In genomic region chr20:47316776-47317126, GRCh38 we compare ENCODE assay signal across 9 cellular contexts. TPM values are rescaled to one million over a fixed set of nuclear protein-coding genes. Genes with fewer than 3 reads are reported as not detected.
DNase-seq lines count a peak whose midpoint lies in the region; ATAC-seq and TF ChIP-seq lines count a peak whose summit lies in the region.
"Had no signal": no experiment of that assay in that cellular context is flagged by ENCODE, and none has a peak within 500 bp of the region (broad histone marks: within the 10 kb centered on the region; RNA-seq: fewer than 3 reads in every experiment).

No MANE protein-coding gene starts in this region.

- no peak for ATAC-seq in activated CD8-positive, alpha-beta T cell treated with anti-CD3 and anti-CD28 coated beads for 36 hours
- no peak for ATAC-seq in mucosa of descending colon

- H3K9me2 ChIP-seq in GM23248 (ENCODE audit: insufficient read depth) (no peaks in the 10 kb centered on the region), hepatocyte (replicated peaks; ENCODE audit: insufficient read depth) (no peaks in the 10 kb centered on the region), Karpas-422 (replicated peaks; ENCODE audit: insufficient read depth, low read length) (no peaks in the 10 kb centered on the region)

- TF ChIP-seq POLR2A in sigmoid colon (IDR thresholded peaks at IDR 0.05), result no peak

- no peaks in the 10 kb centered on the region for H3K27me3 Mint-ChIP-seq in activated CD8-positive, alpha-beta T cell treated with anti-CD3 and anti-CD28 coated beads for 36 hours

- no peaks in the 10 kb centered on the region for H3K9me3 Mint-ChIP-seq in activated CD8-positive, alpha-beta T cell treated with anti-CD3 and anti-CD28 coated beads for 36 hours

- H3K79me2 ChIP-seq in GM23248 (ENCODE audit: insufficient read depth), result peaks cover 63% of the 10 kb centered on the region
- peaks cover 79% of the 10 kb centered on the region for H3K79me2 ChIP-seq in hepatocyte
- peaks cover 94% of the 10 kb centered on the region for H3K79me2 ChIP-seq in Karpas-422 (ENCODE audit: low read length)

- CTCF ChIA-PET in activated CD8-positive, alpha-beta T cell treated with anti-CD3 and anti-CD28 coated beads for 36 hours (lab: Charles Lee), result interaction anchor here (1.1 to 4.3 kb wide), 3 partner anchors 30 to 67 kb away, joined by 3 to 19 read pairs (median 10); no protein-coding TSS in a partner anchor

- TF ChIP-seq EP300 in sigmoid colon (IDR thresholded peaks at IDR 0.05), result no peak

- POLR2A ChIA-PET in activated CD8-positive, alpha-beta T cell treated with anti-CD3 and anti-CD28 coated beads for 36 hours (lab: Charles Lee), result interaction anchor here (1.0 to 1.6 kb wide), 4 partner anchors 11 to 67 kb away, joined by 3 to 5 read pairs (median 4); no protein-coding TSS in a partner anchor

- in situ Hi-C loops in GM23248 (cut with MboI), result no loop called here

- H2AFZ ChIP-seq in GM23248 (no peak overlapping the region), hepatocyte (no peak overlapping the region), Karpas-422 (ENCODE audit: low read length) (no peak overlapping the region)

- TF ChIP-seq CTCF in activated CD8-positive, alpha-beta T cell treated with anti-CD3 and anti-CD28 coated beads for 36 hours (IDR thresholded peaks at IDR 0.05), result no peak
- TF ChIP-seq CTCF in hepatocyte (IDR thresholded peaks at IDR 0.05; ENCODE audit: poor library complexity) (no peak), sigmoid colon (IDR thresholded peaks at IDR 0.05) (no peak), mucosa of descending colon (IDR thresholded peaks at IDR 0.05) (no peak)

- peak overlapping the region; percentile 94 for H3K27ac Mint-ChIP-seq in activated CD8-positive, alpha-beta T cell treated with anti-CD3 and anti-CD28 coated beads for 36 hours

- peak overlapping the region; percentile 57 for H3K4me3 Mint-ChIP-seq in activated CD8-positive, alpha-beta T cell treated with anti-CD3 and anti-CD28 coated beads for 36 hours

- H3K9ac ChIP-seq in GM23248, result peak overlapping the region; percentile 90
- no peak overlapping the region for H3K9ac ChIP-seq in Karpas-422 (ENCODE audit: low read length)

- H3K27me3 ChIP-seq in GM23248 (replicated peaks; ENCODE audit: insufficient read depth) (no peaks in the 10 kb centered on the region), hepatocyte (no peaks in the 10 kb centered on the region), sigmoid colon (no peaks in the 10 kb centered on the region), Karpas-422 (ENCODE audit: low read length) (no peaks in the 10 kb centered on the region)

- no peaks in the 10 kb centered on the region for H3K9me3 ChIP-seq in GM23248 (ENCODE audit: low read depth)
- H3K9me3 ChIP-seq in hepatocyte (ENCODE audit: low read depth), result no peaks in the 10 kb centered on the region
- H3K9me3 ChIP-seq in sigmoid colon, result no peaks in the 10 kb centered on the region
- H3K9me3 ChIP-seq in mucosa of descending colon, result no peaks in the 10 kb centered on the region
- H3K9me3 ChIP-seq in Karpas-422 (ENCODE audit: low read length), result no peaks in the 10 kb centered on the region

- no peaks in the 10 kb centered on the region for H3K36me3 ChIP-seq in GM23248 (ENCODE audit: low read depth)
- no peaks in the 10 kb centered on the region for H3K36me3 ChIP-seq in hepatocyte (replicated peaks; ENCODE audit: insufficient read depth, low read depth)
- no peaks in the 10 kb centered on the region for H3K36me3 ChIP-seq in sigmoid colon
- no peaks in the 10 kb centered on the region for H3K36me3 ChIP-seq in mucosa of descending colon (ENCODE audit: low read depth)
- H3K36me3 ChIP-seq in Karpas-422 (ENCODE audit: insufficient read depth, low read length), result peaks cover 22% of the 10 kb centered on the region; the same call in 1 of the 2 replicates

- H3K4me1 Mint-ChIP-seq in activated CD8-positive, alpha-beta T cell treated with anti-CD3 and anti-CD28 coated beads for 36 hours (ENCODE audit: low read depth), result peaks cover 63% of the 10 kb centered on the region

- H4K20me1 ChIP-seq in GM23248 (ENCODE audit: insufficient read depth) (no peaks in the 10 kb centered on the region), hepatocyte (ENCODE audit: insufficient read depth, poor library complexity, severe bottlenecking) (no peaks in the 10 kb centered on the region), Karpas-422 (ENCODE audit: insufficient read depth, low read depth, low read length) (peaks cover 68% of the 10 kb centered on the region)

- intact Hi-C loops in activated CD8-positive, alpha-beta T cell treated with anti-CD3 and anti-CD28 coated beads for 36 hours (cut with micrococcal nuclease), result loop anchor here (5.0 kb wide), 1 partner anchor 36 kb away; no protein-coding TSS in a partner anchor
- intact Hi-C loops in sigmoid colon (cut with DNase I) (loop anchor here (1.0 to 5.0 kb wide), 2 partner anchors 43 to 44 kb away; no protein-coding TSS in a partner anchor), mucosa of descending colon (cut with DNase I, micrococcal nuclease) (loop anchor here in 1 of 2 donors (5.0 kb wide), 1 partner anchor 41 kb away; the partner anchor contains the start of gene ZMYND8)

- H3F3A ChIP-seq in GM23248 (ENCODE audit: insufficient read depth), result peaks cover 60% of the 10 kb centered on the region

- 87 to 90% methylated on average over 3 of the region's 3 CpGs for WGBS in GM23248 (ENCODE audit: low coverage in 1 of 2, low lambda C conversion rate in 2 of 2, missing lambda C conversion rate in 2 of 2), 2 experiments
- 95% methylated on average over 3 of the region's 3 CpGs for WGBS in hepatocyte (ENCODE audit: low lambda C conversion rate, missing lambda C conversion rate)
- WGBS in sigmoid colon, 2 donors, result 92% methylated on average over 3 of the region's 3 CpGs

- DNase-seq in GM23248 (no peak), hepatocyte (ENCODE audit: low spot score) (no peak), sigmoid colon (no peak), mucosa of descending colon (no peak), NCI-H2227 (lab: John Stamatoyannopoulos, UW; ENCODE audit: unreplicated experiment) (no peak), Karpas-422 (no peak), NCI-H2029 (lab: John Stamatoyannopoulos, UW) (no peak)
- no peak for DNase-seq in activated CD8-positive, alpha-beta T cell treated with anti-CD3 and anti-CD28 coated beads for 36 hours
- DNase-seq: NCI-H2029 treated with DMSO at 0.1 percent for 48 hours had no signal

- no peak overlapping the region for H3K4me3 ChIP-seq in GM23248
- no peak overlapping the region for H3K4me3 ChIP-seq in hepatocyte
- H3K4me3 ChIP-seq in sigmoid colon, result no peak overlapping the region
- H3K4me3 ChIP-seq in mucosa of descending colon, result no peak overlapping the region
- H3K4me3 ChIP-seq in Karpas-422 (ENCODE audit: low read length), result no peak overlapping the region

- H3K4me1 ChIP-seq in GM23248 (ENCODE audit: insufficient read depth) (peaks cover 63% of the 10 kb centered on the region), hepatocyte (ENCODE audit: insufficient read depth) (peaks cover 78% of the 10 kb centered on the region), sigmoid colon (peaks cover 0 to 92% (median 72%) of the 10 kb centered on the region in 4 donors), mucosa of descending colon (ENCODE audit: low read depth) (peaks cover 61% of the 10 kb centered on the region), Karpas-422 (ENCODE audit: low read length) (no peaks in the 10 kb centered on the region)

- H3K27ac ChIP-seq in GM23248 (peak overlapping the region; percentile 98), hepatocyte (peak overlapping the region; percentile 96), sigmoid colon (peak overlapping the region; percentile 94 to 97 (median 96)), Karpas-422 (ENCODE audit: low read length) (no peak overlapping the region)

- peaks cover 20% of the 10 kb centered on the region for H3K36me3 Mint-ChIP-seq in activated CD8-positive, alpha-beta T cell treated with anti-CD3 and anti-CD28 coated beads for 36 hours (ENCODE audit: low read depth)

- H3K4me2 ChIP-seq in GM23248 (ENCODE audit: unreplicated experiment) (peak overlapping the region; percentile 57), hepatocyte (no peak overlapping the region), Karpas-422 (ENCODE audit: low read depth, low read length, poor library complexity, severe bottlenecking) (no peak overlapping the region)

RNA-seq across cellular contexts. Expression of gene ZMYND8, which starts 39.7 kb away (rescaled TPM):
- 10.2 and 14.3 TPM in 2 replicates for total RNA-seq in GM23248 (2014; rRNA removed; shearing (Covaris generic))
- 12.1 and 12.4 TPM in 2 replicates for polyA plus RNA-seq in GM23248 (2016; fragmentation: Nextera tagmentation; extraction: Ambion mirVana)
- total RNA-seq in activated CD8-positive, alpha-beta T cell treated with anti-CD3 and anti-CD28 coated beads for 36 hours, result 10 to 100 TPM; 31.9 to 33.4 TPM
- total RNA-seq in hepatocyte, result 28.9 and 30.3 TPM in 2 replicates
- 34.3 and 43.1 TPM in 2 replicates for polyA plus RNA-seq in hepatocyte
- total RNA-seq in sigmoid colon, result 10 to 100 TPM; 24.8 to 46.0 (median 29.3) TPM
- polyA plus RNA-seq in sigmoid colon, result 10 to 100 TPM in 2 of 3 donors, 1 to 10 TPM in 1; 7.8 to 23.2 (median 11.3) TPM
- total RNA-seq in mucosa of descending colon, result 10 to 100 TPM; 62.1 to 64.9 (median 62.1) TPM
- 33.0 and 44.1 TPM in 2 replicates for total RNA-seq in Karpas-422 (2014; rRNA removed; shearing (Covaris generic); ENCODE audit: low replicate concordance)
